In the genomic region with DNA sequence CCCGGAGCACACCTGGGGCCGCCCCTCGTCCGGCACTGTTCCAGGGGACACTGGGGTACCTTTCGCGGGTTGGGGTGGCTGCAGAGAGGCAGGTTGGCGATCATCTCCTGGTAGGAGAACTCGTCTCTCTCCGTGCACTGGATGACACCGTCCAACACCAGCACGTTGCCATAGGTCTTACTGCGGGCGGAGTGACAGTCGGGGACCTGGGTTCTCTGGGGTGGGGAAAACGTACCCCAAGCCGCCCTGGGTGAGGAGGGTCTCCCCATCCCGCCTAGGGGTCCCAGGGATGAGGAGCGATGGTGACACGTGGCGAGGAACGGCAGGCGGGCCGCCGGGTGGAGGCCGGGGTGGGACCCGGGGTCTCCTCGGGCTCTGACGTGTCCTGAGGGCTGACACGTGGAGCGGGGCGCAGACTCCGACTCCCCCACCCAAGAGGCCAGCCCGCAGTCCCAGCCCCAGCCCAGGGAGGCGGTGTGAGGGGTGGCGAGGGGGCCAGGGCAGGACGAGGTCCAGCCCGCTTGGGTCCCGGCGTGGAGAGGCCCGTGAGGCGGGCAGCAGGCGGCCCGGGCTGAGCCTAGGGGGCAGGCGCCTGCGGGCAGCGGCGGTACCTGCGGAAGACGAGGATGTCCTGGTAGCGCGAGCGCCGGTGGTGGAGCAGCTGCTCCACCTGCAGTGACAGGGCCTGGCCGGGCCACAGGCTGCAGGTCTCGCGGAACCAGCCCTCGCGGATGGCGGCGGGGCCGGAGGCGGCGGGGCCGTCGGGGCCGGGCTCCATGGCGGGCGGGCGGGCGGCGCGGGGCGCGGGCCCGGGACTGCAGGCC, we compare ENCODE assay signal across 1 cellular context.
TF ChIP-seq lines count a peak whose summit lies in the region.

No MANE protein-coding gene starts in this region.

TF ChIP-seq in IMR-90, 13 proteins besides CTCF, POLR2A, EP300 and RAD21:
- TF ChIP-seq SMC3 (IDR thresholded peaks at IDR 0.05; ENCODE audit: low read depth, low read length) (no peak), MXI1 (IDR thresholded peaks at IDR 0.05; ENCODE audit: borderline replicate concordance, low read depth, low read length) (peak; percentile 70; the same call in 1 of the 2 replicates)
TF ChIP-seq in IMR-90: peak in this region for 1.
